In the genomic region with DNA sequence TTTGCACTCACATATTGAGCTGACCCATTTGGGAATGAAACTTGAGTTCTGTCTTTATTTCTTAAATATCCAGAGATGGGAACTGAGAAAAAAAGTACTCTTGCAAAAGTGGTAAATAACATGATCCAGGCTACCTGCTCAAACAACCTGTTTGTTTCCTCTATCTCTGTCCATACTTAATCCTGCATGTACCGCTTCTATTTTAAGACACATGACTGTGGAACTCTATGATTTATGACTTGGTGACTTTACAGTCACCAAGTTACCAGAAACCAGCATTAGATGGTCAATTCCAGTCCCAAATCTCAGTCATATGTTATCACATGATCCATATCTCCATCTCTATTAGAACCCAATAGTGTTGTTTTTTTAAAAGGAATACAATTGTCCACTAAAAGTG, we compare ENCODE assay signal across 30 cellular contexts.
"Had no signal": no experiment of that assay in that cellular context is flagged by ENCODE, and none has a peak within 500 bp of the region (broad histone marks: within the 10 kb centered on the region; RNA-seq: fewer than 3 reads in every experiment).

No MANE protein-coding gene starts in this region.

- H3K27ac ChIP-seq: neutrophil, pancreas, prostate gland, right lobe of liver, sigmoid colon, skin epidermis, spleen, suprapubic skin, testis, tibial artery, upper lobe of left lung, vagina had no signal

- DNase-seq: naive B cell; naive thymus-derived CD8-positive, alpha-beta T cell; nephron progenitor cell; nucleus accumbens; pancreas; right cardiac atrium; right lobe of liver; sigmoid colon; spleen; stimulated activated CD4-positive, alpha-beta T cell treated with anti-CD3 and anti-CD28 coated beads, Interleukin-12 subunit alpha, Interleukin-12 subunit beta, amount 100 ng/mL, for 4 hours; stimulated activated CD4-positive, alpha-beta T cell treated with anti-CD3 and anti-CD28 coated beads, Interleukin-1b, Interleukin-23, amount 100 ng/mL, for 48 hours; stimulated activated CD4-positive, alpha-beta T cell treated with anti-CD3 and anti-CD28 coated beads, Interleukin-4, amount 100 ng/mL, for 1 hour; stimulated activated CD4-positive, alpha-beta T cell treated with anti-CD3 and anti-CD28 coated beads, Interleukin-4, amount 100 ng/mL, for 4 hours; stimulated activated CD8-positive, alpha-beta memory T cell treated with anti-CD3 and anti-CD28 coated beads, Interleukin-4, amount 100 ng/mL, for 48 hours; stimulated activated naive CD4-positive, alpha-beta T cell; stimulated activated naive CD8-positive, alpha-beta T cell treated with anti-CD3 and anti-CD28 coated beads, Interleukin-15, amount 100 ng/mL, for 72 hours; stimulated activated naive CD8-positive, alpha-beta T cell treated with anti-CD3 and anti-CD28 coated beads, Interleukin-15, Interleukin-2, amounts not matched to agents 100 U/mL and 50 U/mL, for 24 hours; substantia nigra; testis; tibial artery; trophoblast cell; upper lobe of left lung had no signal

- H3K36me3 ChIP-seq: neutrophil, pancreas, prostate gland, right lobe of liver, sigmoid colon, spleen, suprapubic skin, tibial artery, upper lobe of left lung, vagina had no signal

- H3K4me3 ChIP-seq: pancreas, prostate gland, right lobe of liver, sigmoid colon, skin epidermis, smooth muscle cell, spleen, suprapubic skin, testis, tibial artery, upper lobe of left lung, vagina had no signal

- H3K27me3 ChIP-seq: neutrophil, pancreas, right lobe of liver, sigmoid colon, spleen, suprapubic skin, testis, tibial artery, upper lobe of left lung, vagina had no signal

- ATAC-seq: naive thymus-derived CD8-positive, alpha-beta T cell; natural killer cell treated with Interleukin-12 subunit alpha and Interleukin-12 subunit beta and Interleukin-15 and Interleukin-18, amount 100 ng/mL, for 72 hours; pancreas; right cardiac atrium; right lobe of liver; stimulated activated memory B cell treated with anti-CD40 and anti-IgM and Interleukin-4, amounts not matched to agents 10 μg/mL and 1 μg/mL and 100 μg/mL, for 72 hours; stimulated activated naive CD8-positive, alpha-beta T cell treated with anti-CD3 and anti-CD28 coated beads, Interleukin-15, amount 100 ng/mL, for 72 hours; stimulated activated naive CD8-positive, alpha-beta T cell treated with anti-CD3 and anti-CD28 coated beads, Interleukin-15, Interleukin-2, amounts not matched to agents 100 U/mL and 50 U/mL, for 24 hours had no signal

- H3K9me3 ChIP-seq: neutrophil, pancreas, prostate gland, right lobe of liver, sigmoid colon, suprapubic skin, testis, tibial artery, upper lobe of left lung, vagina had no signal

- H3K4me1 ChIP-seq: pancreas, prostate gland, right lobe of liver, sigmoid colon, spleen, suprapubic skin, testis, tibial artery, upper lobe of left lung, vagina had no signal
